Comparison of ENCODE assay signal across 1 cellular context in genomic region chr1:245690946-245691456, GRCh38.
TF ChIP-seq lines count a peak whose summit lies in the region.

No MANE protein-coding gene starts in this region.

TF ChIP-seq in HEK293, 187 proteins besides CTCF, POLR2A, EP300 and RAD21:
- TF ChIP-seq AEBP2 (tag by site-specific recombination; IDR thresholded peaks at IDR 0.05; ENCODE audit: borderline replicate concordance): no peak
- peak; percentile 32; the same call in 1 of the 2 replicates for TF ChIP-seq ZSCAN16 (tag by site-specific recombination; IDR thresholded peaks at IDR 0.05)
